Comparison of ENCODE assay signal across 20 cellular contexts in genomic region chr7:147170341-147171012, GRCh38.
DNase-seq lines count a peak whose midpoint lies in the region; TF ChIP-seq lines count a peak whose summit lies in the region.
"Had no signal": no experiment of that assay in that cellular context is flagged by ENCODE, and none has a peak within 500 bp of the region (broad histone marks: within the 10 kb centered on the region; RNA-seq: fewer than 3 reads in every experiment).

No MANE protein-coding gene starts in this region.

- no peak overlapping the region for H2BK15ac ChIP-seq in H9 (ENCODE audit: low read depth, low read length)

- H3K4me1 Mint-ChIP-seq in H9 (peaks cover 3 to 5% of the 10 kb centered on the region in 2 experiments; a peak in 3 of 4 replicates), HFFc6 (ENCODE audit: low read depth) (no peaks in the 10 kb centered on the region)

- no peak overlapping the region for H2BK5ac ChIP-seq in H9 (ENCODE audit: insufficient read length, low read length)

- H3K9me3 Mint-ChIP-seq in H9 (no peaks in the 10 kb centered on the region; a peak in 1 of 5 replicates), HFFc6 (peaks cover 11% of the 10 kb centered on the region)

- no peak overlapping the region for H2BK12ac ChIP-seq in H9 (ENCODE audit: insufficient read length, low read depth, low read length)

- WGBS in H9 (ENCODE audit: extremely low coverage, insufficient read length, low lambda C conversion rate): no CpG with 5 or more reads among the region's 14 CpGs

- no peak overlapping the region for H3K27ac Mint-ChIP-seq in H9
- no peak overlapping the region for H3K27ac Mint-ChIP-seq in HFFc6
- H3K27ac Mint-ChIP-seq: CD8-positive, alpha-beta T cell had no signal

- H2BK20ac ChIP-seq in H9 (ENCODE audit: low read depth, low read length, poor library complexity, severe bottlenecking): no peak overlapping the region

- no peak overlapping the region for H3K4me2 ChIP-seq in H9 (ENCODE audit: insufficient read depth, insufficient read length, low read length)
- H3K4me2 ChIP-seq in osteoblast (ENCODE audit: insufficient read depth, low read length): no peak overlapping the region
- H3K4me2 ChIP-seq: A549; BLaER1 treated with 17β-estradiol and CSF1 and Interleukin-3, amounts not matched to agents 10 nM and 100 nM; KMS-11 had no signal

- H3K4ac ChIP-seq in H9 (ENCODE audit: low read depth, low read length): no peak overlapping the region

- H2AFZ ChIP-seq in H9 (ENCODE audit: low read length) (no peak overlapping the region), osteoblast (ENCODE audit: low read length) (peak overlapping the region; percentile 35)

- H3K79me2 ChIP-seq in H9 (ENCODE audit: insufficient read depth, low read length) (no peaks in the 10 kb centered on the region), osteoblast (ENCODE audit: insufficient read depth, low read length) (no peaks in the 10 kb centered on the region)

- H3K27ac ChIP-seq in H9 (ENCODE audit: insufficient read length, low read depth, low read length) (no peak overlapping the region), osteoblast (ENCODE audit: low read depth, low read length) (no peak overlapping the region)
- H3K27ac ChIP-seq: A549; BLaER1 treated with 17β-estradiol and CSF1 and Interleukin-3, amounts not matched to agents 10 nM and 100 nM; HL-60; KMS-11; SJCRH30 had no signal

- TF ChIP-seq CTCF in BE2C (IDR thresholded peaks at IDR 0.05; ENCODE audit: low read depth, low read length): no peak
- no peak for TF ChIP-seq CTCF in H9 (conservative IDR thresholded peaks at IDR 0.05)
- no peak for TF ChIP-seq CTCF in osteoblast (IDR thresholded peaks at IDR 0.05; ENCODE audit: extremely low read depth, low read depth, low read length)
- TF ChIP-seq CTCF in HFFc6 (IDR thresholded peaks at IDR 0.05): no peak

- DNase-seq in BE2C: peak; percentile 11
- DNase-seq in H9: peak; percentile 38
- DNase-seq in ecto neural progenitor cell (ENCODE audit: low spot score): peak; percentile 47
- DNase-seq in osteoblast (ENCODE audit: insufficient read length, low spot score, missing footprints): no peak
- no peak for DNase-seq in NCI-H82 treated with DMSO at 0.1 percent for 48 hours (lab: John Stamatoyannopoulos, UW; ENCODE audit: unreplicated experiment)
- DNase-seq in NCI-H748 treated with DMSO at 0.1 percent for 48 hours (lab: John Stamatoyannopoulos, UW): no peak
- DNase-seq in SW 1271 (lab: John Stamatoyannopoulos, UW): no peak
- DNase-seq in HFFc6: no peak
- DNase-seq: CD8-positive, alpha-beta T cell; DMS53; EL; MV-4-11; NCI-H1694 treated with DMSO at 0.1 percent for 48 hours; NCI-H510A; NCI-H774; SJCRH30 had no signal

- no peak overlapping the region for H3T11ph ChIP-seq in H9 (ENCODE audit: low read length)

- H3K4me3 ChIP-seq in BE2C (ENCODE audit: low read depth, low read length) (no peak overlapping the region), osteoblast (ENCODE audit: insufficient read depth, low read length) (no peak overlapping the region)
- H3K4me3 ChIP-seq: A549; BLaER1 treated with 17β-estradiol and CSF1 and Interleukin-3, amounts not matched to agents 10 nM and 100 nM; SJCRH30 had no signal

- H3K56ac ChIP-seq in H9 (ENCODE audit: insufficient read length, low read depth, low read length): no peak overlapping the region

- H4K20me1 ChIP-seq in H9 (ENCODE audit: control insufficient read depth, insufficient read depth, insufficient read length) (no peaks in the 10 kb centered on the region), osteoblast (ENCODE audit: insufficient read depth, low read length) (no peaks in the 10 kb centered on the region)
- H4K20me1 ChIP-seq: BLaER1 treated with 17β-estradiol and CSF1 and Interleukin-3, amounts not matched to agents 10 nM and 100 nM had no signal

- no peak overlapping the region for H2BK120ac ChIP-seq in H9 (ENCODE audit: low read depth, low read length, poor library complexity, severe bottlenecking)

- no peak overlapping the region for H4K5ac ChIP-seq in H9 (ENCODE audit: insufficient read length, low read depth, low read length)

- no peak overlapping the region for H3K9ac ChIP-seq in H9 (ENCODE audit: extremely low read depth, insufficient read length, low read length)
- H3K9ac ChIP-seq: BLaER1 treated with 17β-estradiol and CSF1 and Interleukin-3, amounts not matched to agents 10 nM and 100 nM; KMS-11 had no signal

- no peaks in the 10 kb centered on the region for H3K23me2 ChIP-seq in H9 (ENCODE audit: insufficient read length, low read depth, low read length, poor library complexity, severe bottlenecking)

- no peak overlapping the region for H2AK5ac ChIP-seq in H9 (ENCODE audit: insufficient read length, low read length)

- H3K79me1 ChIP-seq in H9 (ENCODE audit: insufficient read depth, low read depth, low read length, poor library complexity, severe bottlenecking): no peaks in the 10 kb centered on the region

- H3K4me1 ChIP-seq in BE2C (no peaks in the 10 kb centered on the region), H9 (ENCODE audit: insufficient read depth, low read length) (no peaks in the 10 kb centered on the region), osteoblast (ENCODE audit: insufficient read depth, low read length) (no peaks in the 10 kb centered on the region)
- H3K4me1 ChIP-seq: A549; BLaER1 treated with 17β-estradiol and CSF1 and Interleukin-3, amounts not matched to agents 10 nM and 100 nM; SJCRH30 had no signal

- H3K18ac ChIP-seq in H9 (ENCODE audit: insufficient read length, low read depth, low read length): no peak overlapping the region

- no peaks in the 10 kb centered on the region for H3K27me3 Mint-ChIP-seq in H9 (ENCODE audit: low read depth)
- H3K27me3 Mint-ChIP-seq in HFFc6 (ENCODE audit: insufficient read depth): no peaks in the 10 kb centered on the region

- no peaks in the 10 kb centered on the region for H3K9me3 ChIP-seq in BE2C
- H3K9me3 ChIP-seq in H9 (ENCODE audit: control insufficient read depth, low read depth, low read length): no peaks in the 10 kb centered on the region
- no peaks in the 10 kb centered on the region for H3K9me3 ChIP-seq in osteoblast (ENCODE audit: low read depth, low read length)
- H3K9me3 ChIP-seq: A549; BLaER1 treated with 17β-estradiol and CSF1 and Interleukin-3, amounts not matched to agents 10 nM and 100 nM; SJCRH30 had no signal

- no peak overlapping the region for H3K14ac ChIP-seq in H9 (ENCODE audit: insufficient read depth, low read length)

- H3K36me3 ChIP-seq in BE2C: no peaks in the 10 kb centered on the region
- no peaks in the 10 kb centered on the region for H3K36me3 ChIP-seq in osteoblast (ENCODE audit: insufficient read depth, low read length)
- H3K36me3 ChIP-seq: BLaER1 treated with 17β-estradiol and CSF1 and Interleukin-3, amounts not matched to agents 10 nM and 100 nM; SJCRH30 had no signal

- no peak overlapping the region for H4K91ac ChIP-seq in H9 (ENCODE audit: insufficient read length, low read depth, low read length)

- no peaks in the 10 kb centered on the region for H3K36me3 Mint-ChIP-seq in H9 (ENCODE audit: insufficient read depth in 1 of 3, low read depth in 3 of 3)
- no peaks in the 10 kb centered on the region for H3K36me3 Mint-ChIP-seq in HFFc6 (ENCODE audit: low read depth)
- H3K36me3 Mint-ChIP-seq: CD8-positive, alpha-beta T cell had no signal

- H3K23ac ChIP-seq in H9 (ENCODE audit: insufficient read length, low read depth, low read length): no peak overlapping the region

- H3K27me3 ChIP-seq in BE2C (no peaks in the 10 kb centered on the region), H9 (ENCODE audit: insufficient read depth, low read length) (no peaks in the 10 kb centered on the region), osteoblast (ENCODE audit: insufficient read depth, low read length) (no peaks in the 10 kb centered on the region)
- H3K27me3 ChIP-seq: BLaER1 treated with 17β-estradiol and CSF1 and Interleukin-3, amounts not matched to agents 10 nM and 100 nM had no signal

- H3K4me3 Mint-ChIP-seq in H9 (no peak overlapping the region), HFFc6 (no peak overlapping the region)
- H3K4me3 Mint-ChIP-seq: CD8-positive, alpha-beta T cell had no signal

- no peak overlapping the region for H4K8ac ChIP-seq in H9 (replicated peaks; ENCODE audit: insufficient read length, low read depth, low read length)

Comparison
In these comparisons a context has a peak if more than half of its experiments do, and no peak if none do; other contexts are left out.
1. DNase-seq: peak in BE2C (single experiment), H9 (single experiment) and ecto neural progenitor cell (single experiment); none in osteoblast (single experiment), NCI-H82 treated with DMSO at 0.1 percent for 48 hours (single experiment), NCI-H748 treated with DMSO at 0.1 percent for 48 hours (single experiment), SW 1271 (0 of 2) and HFFc6 (single experiment).